Comparison of ENCODE assay signal across 1 cellular context in genomic region chr1:228060458-228061190, GRCh38.
TF ChIP-seq lines count a peak whose summit lies in the region.

No MANE protein-coding gene starts in this region.

TF ChIP-seq in IMR-90, 13 proteins besides CTCF, POLR2A, EP300 and RAD21 (continued from another document):
- TF ChIP-seq BHLHE40 (IDR thresholded peaks at IDR 0.05; ENCODE audit: low read depth, low read length) (no peak), FOS (IDR thresholded peaks at IDR 0.05; ENCODE audit: low read depth, low read length) (no peak), MAZ (IDR thresholded peaks at IDR 0.05; ENCODE audit: borderline replicate concordance, low read depth, low read length) (no peak), RFX5 (IDR thresholded peaks at IDR 0.05; ENCODE audit: low read depth, low read length) (no peak), SMC3 (IDR thresholded peaks at IDR 0.05; ENCODE audit: low read depth, low read length) (no peak), ELK1 (IDR thresholded peaks at IDR 0.05; ENCODE audit: borderline replicate concordance, low read depth, low read length) (no peak)
